ENCODE assay signal across 8 cellular contexts in genomic region chr15:64162478-64162868, GRCh38. TPM values are rescaled to one million over a fixed set of nuclear protein-coding genes. Genes with fewer than 3 reads are reported as not detected.
A peak's percentile ranks its signal among the peaks of the same experiment; 100 is the strongest.
DNase-seq lines count a peak whose midpoint lies in the region; ATAC-seq and TF ChIP-seq lines count a peak whose summit lies in the region.

No MANE protein-coding gene starts in this region.

- TF ChIP-seq CTCF in GM23338 (conservative IDR thresholded peaks at IDR 0.05; ENCODE audit: low read depth in 2 of 2) (no peak), OCI-LY7 (conservative IDR thresholded peaks at IDR 0.05; ENCODE audit: low read length) (no peak), epithelial cell of esophagus (IDR thresholded peaks at IDR 0.05; ENCODE audit: insufficient read depth, low read depth, low read length, missing control alignments) (no peak), nephron progenitor cell (IDR thresholded peaks at IDR 0.05) (no peak)

- H3K79me2 ChIP-seq in GM23338 (replicated peaks; ENCODE audit: insufficient read depth), result peaks cover 21% of the 10 kb centered on the region
- H3K79me2 ChIP-seq in OCI-LY7 (ENCODE audit: insufficient read depth, low read depth, low read length), result peaks cover 27% of the 10 kb centered on the region

- no TSS peak for BruUV-seq in OCI-LY7 (replicated peaks; lab: Mats Ljungman, UMichigan)

- DNase-seq in CD4-positive, alpha-beta memory T cell, result no peak
- DNase-seq in GM23338 (ENCODE audit: low spot score) (no peak), OCI-LY7 (ENCODE audit: low spot score) (no peak), epithelial cell of esophagus (ENCODE audit: low read depth) (no peak), nephron progenitor cell (no peak), NCI-H345 (lab: John Stamatoyannopoulos, UW) (no peak), DMS153 (lab: John Stamatoyannopoulos, UW) (no peak), cortex of kidney (lab: John Stamatoyannopoulos, UW) (no peak)

- H3K36me3 Mint-ChIP-seq in CD4-positive, alpha-beta memory T cell, result peaks cover 32 to 37% of the 10 kb centered on the region in 2 donors
- peaks cover 38% of the 10 kb centered on the region for H3K36me3 Mint-ChIP-seq in GM23338 (ENCODE audit: low read depth)
- H3K36me3 Mint-ChIP-seq in nephron progenitor cell (ENCODE audit: low read depth), result peaks cover 25% of the 10 kb centered on the region

- H2AFZ ChIP-seq in GM23338, result 0 out of 2 replicates have a peak overlapping the region, but pooled peaks have one; percentile 5
- no peak overlapping the region for H2AFZ ChIP-seq in OCI-LY7 (ENCODE audit: low read length)

- POLR2A ChIA-PET in CD4-positive, alpha-beta memory T cell (lab: Charles Lee; ENCODE audit: partially characterized antibody), result interaction anchor here (0.7 to 5.4 kb wide), 14 partner anchors 10 to 1124 kb away, joined by 3 to 66 read pairs (median 5); partner anchors contain the start of genes CIAO2A, PARP16, SNX1 and SNX22
- POLR2A ChIA-PET in OCI-LY7 (lab: Charles Lee), result interaction anchor here (1.2 to 2.0 kb wide), 2 partner anchors 10 to 13 kb away, joined by 3 to 14 read pairs; no protein-coding TSS in a partner anchor

- peaks cover 11% of the 10 kb centered on the region for H4K20me1 ChIP-seq in GM23338 (replicated peaks; ENCODE audit: insufficient read depth)
- H4K20me1 ChIP-seq in OCI-LY7 (ENCODE audit: insufficient read depth, low read length), result 0 out of 2 replicates have a peak, but pooled peaks cover 3% of the 10 kb centered on the region

- peaks cover 18% of the 10 kb centered on the region; the same call in 1 of the 2 replicates for H3F3A ChIP-seq in GM23338 (replicated peaks; ENCODE audit: low read depth)

- peaks cover 30 to 56% (median 42%) of the 10 kb centered on the region in 4 donors for H3K4me1 Mint-ChIP-seq in CD4-positive, alpha-beta memory T cell
- H3K4me1 Mint-ChIP-seq in GM23338 (peaks cover 24% of the 10 kb centered on the region), nephron progenitor cell (peaks cover 34% of the 10 kb centered on the region)

- H3K27me3 ChIP-seq in CD4-positive, alpha-beta memory T cell (ENCODE audit: insufficient read depth, low read length), result no peaks in the 10 kb centered on the region
- H3K27me3 ChIP-seq in GM23338 (ENCODE audit: insufficient read depth), result no peaks in the 10 kb centered on the region

- peak overlapping the region; percentile 81 to 94 (median 90) for H3K4me3 Mint-ChIP-seq in CD4-positive, alpha-beta memory T cell
- peak overlapping the region; percentile 89 for H3K4me3 Mint-ChIP-seq in GM23338
- peak overlapping the region; percentile 90 for H3K4me3 Mint-ChIP-seq in nephron progenitor cell

- peak overlapping the region; percentile 85 to 96 (median 91) for H3K27ac Mint-ChIP-seq in CD4-positive, alpha-beta memory T cell
- H3K27ac Mint-ChIP-seq in GM23338, result peak overlapping the region; percentile 82; the same call in 1 of the 2 replicates
- H3K27ac Mint-ChIP-seq in nephron progenitor cell, result peak overlapping the region; percentile 64

- CTCF ChIA-PET in CD4-positive, alpha-beta memory T cell (lab: Charles Lee; ENCODE audit: partially characterized antibody), result interaction anchor here (1.2 to 6.2 kb wide), 3 partner anchors 9 to 194 kb away, joined by 4 to 43 read pairs (median 5); partner anchors contain the start of genes CSNK1G1 and SNX22
- CTCF ChIA-PET in OCI-LY7 (lab: Charles Lee; ENCODE audit: unreplicated experiment), result interaction anchor here (1.2 kb wide), 1 partner anchor 9 kb away, joined by 3 read pairs; no protein-coding TSS in a partner anchor

- peak overlapping the region; percentile 68 to 71 for H3K4me3 ChIP-seq in CD4-positive, alpha-beta memory T cell (ENCODE audit: low read length in 2 of 2)
- H3K4me3 ChIP-seq in GM23338, result peak overlapping the region; percentile 68
- peak overlapping the region; percentile 86 for H3K4me3 ChIP-seq in OCI-LY7 (ENCODE audit: low read depth, low read length, poor library complexity, severe bottlenecking)
- H3K4me3 ChIP-seq in epithelial cell of esophagus (ENCODE audit: low read length), result peak overlapping the region; percentile 94

- H3K9me3 ChIP-seq in CD4-positive, alpha-beta memory T cell (ENCODE audit: control insufficient read depth in 1 of 2, low read length in 2 of 2), result no peaks in the 10 kb centered on the region
- H3K9me3 ChIP-seq in OCI-LY7 (ENCODE audit: low read length), result no peaks in the 10 kb centered on the region

- ATAC-seq in GM23338, result peak; percentile 46

- no peaks in the 10 kb centered on the region for H3K27me3 Mint-ChIP-seq in CD4-positive, alpha-beta memory T cell
- H3K27me3 Mint-ChIP-seq in GM23338 (ENCODE audit: insufficient read depth, low read depth, poor library complexity) (peaks cover 4% of the 10 kb centered on the region), nephron progenitor cell (ENCODE audit: low read depth, poor library complexity) (no peaks in the 10 kb centered on the region)

- peak overlapping the region; percentile 80 for H3K27ac ChIP-seq in CD4-positive, alpha-beta memory T cell (ENCODE audit: low read depth, low read length)
- H3K27ac ChIP-seq in GM23338 (ENCODE audit: low read depth) (peak overlapping the region; percentile 42), OCI-LY7 (ENCODE audit: low read depth, low read length, poor library complexity, severe bottlenecking) (peak overlapping the region; percentile 45)

- peaks cover 31% of the 10 kb centered on the region for H3K36me3 ChIP-seq in CD4-positive, alpha-beta memory T cell (ENCODE audit: insufficient read depth, low read length)
- H3K36me3 ChIP-seq in GM23338 (ENCODE audit: insufficient read depth) (peaks cover 27% of the 10 kb centered on the region), OCI-LY7 (ENCODE audit: insufficient read depth, low read length) (peaks cover 38% of the 10 kb centered on the region)

- H3K9me2 ChIP-seq in GM23338 (ENCODE audit: insufficient read depth) (no peaks in the 10 kb centered on the region), OCI-LY7 (ENCODE audit: insufficient read depth, low read length) (no peaks in the 10 kb centered on the region)

- H3K4me2 ChIP-seq in GM23338 (peak overlapping the region; percentile 96), OCI-LY7 (ENCODE audit: low read length) (peak overlapping the region; percentile 74)

- peaks cover 54% of the 10 kb centered on the region for H3K4me1 ChIP-seq in CD4-positive, alpha-beta memory T cell (ENCODE audit: insufficient read depth, low read length)
- H3K4me1 ChIP-seq in GM23338 (ENCODE audit: insufficient read depth) (peaks cover 25% of the 10 kb centered on the region), OCI-LY7 (ENCODE audit: insufficient read depth, low read length, poor library complexity, severe bottlenecking) (peaks cover 35% of the 10 kb centered on the region)

- intact Hi-C loops in CD4-positive, alpha-beta memory T cell (cut with micrococcal nuclease), result loop anchor here (2.0 to 10.0 kb wide), 5 partner anchors 492 to 1354 kb away; partner anchors contain the start of genes CLPX, DPP8 and PARP16
- intact Hi-C loops in OCI-LY7 (cut with micrococcal nuclease; ENCODE audit: unreplicated experiment), result loop anchor here (2.0 to 5.0 kb wide), 2 partner anchors 195 to 224 kb away; partner anchors contain the start of genes CSNK1G1 and TRIP4

- no peaks in the 10 kb centered on the region for H3K9me3 Mint-ChIP-seq in CD4-positive, alpha-beta memory T cell
- H3K9me3 Mint-ChIP-seq in GM23338 (no peaks in the 10 kb centered on the region), nephron progenitor cell (no peaks in the 10 kb centered on the region)

TF ChIP-seq in GM23338, 12 proteins besides CTCF, POLR2A, EP300 and RAD21 (continues in another document):
- TF ChIP-seq ETS1 (IDR thresholded peaks at IDR 0.05), result no peak
- TF ChIP-seq EZH2phosphoT487 (IDR thresholded peaks at IDR 0.05; ENCODE audit: unreplicated experiment), result no peak
- TF ChIP-seq STAT1 (IDR thresholded peaks at IDR 0.05; ENCODE audit: unreplicated experiment), result no peak

RNA-seq across cellular contexts. Expression of gene PPIB, which starts 0.3 kb away (rescaled TPM):
- total RNA-seq in CD4-positive, alpha-beta memory T cell, result 100 to 1,000 TPM; 247 to 271 TPM
- polyA plus RNA-seq in CD4-positive, alpha-beta memory T cell, result 100 to 1,000 TPM; 616 to 730 TPM
- total RNA-seq in GM23338 (2014; rRNA removed; shearing (Covaris generic)), result 372 and 398 TPM in 2 replicates
- 870 and 887 TPM in 2 replicates for polyA plus RNA-seq in GM23338 (2016; fragmentation: Nextera tagmentation; extraction: Ambion mirVana)
- 243 and 263 TPM in 2 replicates for total RNA-seq in OCI-LY7 (2014; rRNA removed; shearing (Covaris generic))
- 248 and 307 TPM in 2 replicates for total RNA-seq in OCI-LY7 (2022)

RNA-seq across cellular contexts. Expression of gene SNX22, which starts 10.9 kb away (rescaled TPM):
- total RNA-seq in CD4-positive, alpha-beta memory T cell, result under 1 TPM; 0.33 to 0.70 TPM
- under 1 TPM; 0.32 to 0.95 TPM for polyA plus RNA-seq in CD4-positive, alpha-beta memory T cell
- total RNA-seq in GM23338 (2014; rRNA removed; shearing (Covaris generic)), result 1.9 and 5.7 TPM in 2 replicates
- polyA plus RNA-seq in GM23338 (2016; fragmentation: Nextera tagmentation; extraction: Ambion mirVana), result 3.7 TPM in 2 replicates
- 63.1 and 65.7 TPM in 2 replicates for total RNA-seq in OCI-LY7 (2014; rRNA removed; shearing (Covaris generic))
- 61.6 and 68.8 TPM in 2 replicates for total RNA-seq in OCI-LY7 (2022)
